In genomic region chr12:77236066-77236465, GRCh38 we compare ENCODE assay signal across 20 cellular contexts.
DNase-seq lines count a peak whose midpoint lies in the region; TF ChIP-seq lines count a peak whose summit lies in the region.
"Had no signal": no experiment of that assay in that cellular context is flagged by ENCODE, and none has a peak within 500 bp of the region (broad histone marks: within the 10 kb centered on the region; RNA-seq: fewer than 3 reads in every experiment).

No MANE protein-coding gene starts in this region.

- H3K36me3 ChIP-seq in breast epithelium, result no peaks in the 10 kb centered on the region
- H3K36me3 ChIP-seq in mammary epithelial cell (ENCODE audit: insufficient read depth, low read length), result no peaks in the 10 kb centered on the region
- H3K36me3 ChIP-seq in thyroid gland, result no peaks in the 10 kb centered on the region
- H3K36me3 ChIP-seq: BE2C, SJCRH30 had no signal

- no peak overlapping the region for H2AFZ ChIP-seq in mammary epithelial cell (ENCODE audit: low read depth, low read length)

- no peak overlapping the region for H3K27ac Mint-ChIP-seq in progenitor cell of endocrine pancreas

- H3K4me2 ChIP-seq in mammary epithelial cell (ENCODE audit: insufficient read depth, low read depth, low read length), result no peak overlapping the region
- H3K4me2 ChIP-seq: KMS-11 had no signal

- TF ChIP-seq CTCF in breast epithelium (IDR thresholded peaks at IDR 0.05), result no peak
- no peak for TF ChIP-seq CTCF in mammary epithelial cell (conservative IDR thresholded peaks at IDR 0.05 in 1 of 2, IDR thresholded peaks at IDR 0.05 in 1 of 2; ENCODE audit: extremely low read depth in 1 of 2, insufficient read depth in 1 of 2, low read depth in 1 of 2, low read length in 2 of 2)
- no peak for TF ChIP-seq CTCF in choroid plexus epithelial cell (conservative IDR thresholded peaks at IDR 0.05; ENCODE audit: low read depth, low read length)
- no peak for TF ChIP-seq CTCF in thyroid gland (IDR thresholded peaks at IDR 0.05)
- no peak for TF ChIP-seq CTCF in progenitor cell of endocrine pancreas (IDR thresholded peaks at IDR 0.05; ENCODE audit: unreplicated experiment)

- H3K36me3 Mint-ChIP-seq in progenitor cell of endocrine pancreas (ENCODE audit: insufficient read depth), result no peaks in the 10 kb centered on the region

- DNase-seq in breast epithelium (ENCODE audit: low spot score in 2 of 2), result no peak
- DNase-seq in mammary epithelial cell, result no peak
- peak; percentile 15 for DNase-seq in choroid plexus epithelial cell (ENCODE audit: low read depth)
- peak; percentile 41 for DNase-seq in fibroblast of the conjunctiva (ENCODE audit: low read depth)
- peak in 1 of 2 donors; percentile 4 for DNase-seq in thyroid gland
- DNase-seq in activated T-cell treated with anti-CD3 and anti-CD28 coated beads, Interleukin-2, amount 50 U/mL, for 1 hour, result no peak
- DNase-seq in progenitor cell of endocrine pancreas (ENCODE audit: low spot score, unreplicated experiment), result no peak
- DNase-seq in NCI-H345 (lab: John Stamatoyannopoulos, UW), result no peak
- DNase-seq: 8988T, BE2C, DND-41, IMR-90, NCI-H1092 treated with DMSO at 0.1 percent for 48 hours, NCI-H1436 treated with DMSO at 0.1 percent for 48 hours, NCI-H1930, NCI-H524 treated with DMSO at 0.1 percent for 48 hours, NCI-H82, OCI-M1, SJCRH30 had no signal

- H3K27me3 ChIP-seq in breast epithelium, result no peaks in the 10 kb centered on the region
- H3K27me3 ChIP-seq in mammary epithelial cell (ENCODE audit: insufficient read depth, low read length), result no peaks in the 10 kb centered on the region
- H3K27me3 ChIP-seq in thyroid gland, result no peaks in the 10 kb centered on the region
- H3K27me3 ChIP-seq: SJCRH30 had no signal

- no TSS peak for BruUV-seq in mammary epithelial cell (replicated peaks; lab: Mats Ljungman, UMichigan)

- H3K4me1 ChIP-seq in breast epithelium (no peaks in the 10 kb centered on the region), mammary epithelial cell (ENCODE audit: insufficient read depth, low read length) (peaks cover 23% of the 10 kb centered on the region), thyroid gland (peaks cover 3 to 24% of the 10 kb centered on the region in 2 donors)
- H3K4me1 ChIP-seq: BE2C, SJCRH30 had no signal

- H3K9me3 Mint-ChIP-seq in progenitor cell of endocrine pancreas (ENCODE audit: low read depth), result no peaks in the 10 kb centered on the region

- TF ChIP-seq POLR2A in breast epithelium (IDR thresholded peaks at IDR 0.05), result no peak
- no peak for TF ChIP-seq POLR2A in thyroid gland (IDR thresholded peaks at IDR 0.05)

- H4K20me1 ChIP-seq in mammary epithelial cell (ENCODE audit: insufficient read depth, low read length), result no peaks in the 10 kb centered on the region

- H3K4me1 Mint-ChIP-seq in progenitor cell of endocrine pancreas (ENCODE audit: low read depth), result peaks cover 10% of the 10 kb centered on the region

- intact Hi-C loops in breast epithelium (cut with DNase I; ENCODE audit: low total_unique reads) (no loop called here), mammary epithelial cell (cut with micrococcal nuclease) (no loop called here), thyroid gland (cut with DNase I) (no loop called here)

- H3K27me3 Mint-ChIP-seq in progenitor cell of endocrine pancreas, result no peaks in the 10 kb centered on the region

- H3K79me2 ChIP-seq in mammary epithelial cell (ENCODE audit: insufficient read depth, low read length), result no peaks in the 10 kb centered on the region

- no peaks in the 10 kb centered on the region for H3K9me3 ChIP-seq in breast epithelium
- H3K9me3 ChIP-seq in mammary epithelial cell (replicated peaks; ENCODE audit: insufficient read depth, low read length), result no peaks in the 10 kb centered on the region
- H3K9me3 ChIP-seq in thyroid gland, result no peaks in the 10 kb centered on the region
- H3K9me3 ChIP-seq: BE2C, SJCRH30 had no signal

- in situ Hi-C loops in mammary epithelial cell (cut with MboI; ENCODE audit: low sequenced_read_pairs in 2 of 2), result no loop called here

- no peak overlapping the region for H3K9ac ChIP-seq in mammary epithelial cell (ENCODE audit: insufficient read depth, low read length)
- H3K9ac ChIP-seq: KMS-11 had no signal

- dilution Hi-C loops in mammary epithelial cell (cut with HindIII; ENCODE audit: low sequenced_read_pairs), result no loop called here

- H3K27ac ChIP-seq in breast epithelium (peak overlapping the region; percentile 25 to 48), mammary epithelial cell (ENCODE audit: insufficient read depth, low read depth, low read length) (no peak overlapping the region), thyroid gland (peak overlapping the region in 2 of 3 donors; percentile 68 to 72)
- H3K27ac ChIP-seq: KMS-11, SJCRH30 had no signal

- H3K4me3 ChIP-seq in breast epithelium (no peak overlapping the region), mammary epithelial cell (replicated peaks in 1 of 3; ENCODE audit: insufficient read depth in 1 of 3, low read depth in 2 of 3, low read length in 3 of 3) (no peak overlapping the region), choroid plexus epithelial cell (ENCODE audit: low read depth, low read length) (no peak overlapping the region), thyroid gland (replicated peaks in 1 of 3) (no peak overlapping the region)
- H3K4me3 ChIP-seq: SJCRH30 had no signal

- H3K4me3 Mint-ChIP-seq in progenitor cell of endocrine pancreas (ENCODE audit: low read depth), result no peak overlapping the region

- CTCF ChIA-PET in mammary epithelial cell (lab: Charles Lee; ENCODE audit: low non-redundant PET), result no interaction called here

Comparison
In these comparisons a context has a peak if more than half of its experiments do, and no peak if none do; other contexts are left out.
1. DNase-seq: peak in choroid plexus epithelial cell (single experiment) and fibroblast of the conjunctiva (single experiment); none in breast epithelium (0 of 2), mammary epithelial cell (single experiment), activated T-cell treated with anti-CD3 and anti-CD28 coated beads, Interleukin-2, amount 50 U/mL, for 1 hour (single experiment), progenitor cell of endocrine pancreas (single experiment) and NCI-H345 (single experiment).